28 cellular contexts compared by ENCODE assay signal in genomic region chr5:107223066-107223465, GRCh38.
A peak's percentile ranks its signal among the peaks of the same experiment; 100 is the strongest.
DNase-seq lines count a peak whose midpoint lies in the region; ATAC-seq, FAIRE-seq and TF ChIP-seq lines count a peak whose summit lies in the region.
"Had no signal": no experiment of that assay in that cellular context is flagged by ENCODE, and none has a peak within 500 bp of the region (broad histone marks: within the 10 kb centered on the region; RNA-seq: fewer than 3 reads in every experiment).

No MANE protein-coding gene starts in this region.

- intact Hi-C loops in mammary epithelial cell (cut with micrococcal nuclease) = no loop called here
- intact Hi-C loops in MCF 10A (cut with micrococcal nuclease) = no loop called here

- FAIRE-seq in A549 (lab: Jason Lieb, UNC) = peak; percentile 13
- FAIRE-seq: GM12878, GM12892, GM18507 had no signal

- no peak overlapping the region for H3K4me3 Mint-ChIP-seq in MCF 10A (ENCODE audit: unreplicated experiment)
- no peak overlapping the region for H3K4me3 Mint-ChIP-seq in activated T-helper 17 cell treated with anti-CD3 and anti-CD28 coated beads, Interleukin-2, amount 50 U/mL, for 72 hours
- H3K4me3 Mint-ChIP-seq: CD14-positive monocyte; CD4-positive, alpha-beta memory T cell; CD4-positive, CD25-positive, alpha-beta regulatory T cell; CD8-positive, alpha-beta memory T cell had no signal

- H3K27me3 ChIP-seq in mammary epithelial cell (ENCODE audit: insufficient read depth, low read length) = no peaks in the 10 kb centered on the region
- H3K27me3 ChIP-seq: BE2C, BLaER1 had no signal

- H3K4me1 ChIP-seq in mammary epithelial cell (ENCODE audit: insufficient read depth, low read length) (peaks cover 2% of the 10 kb centered on the region), A549 (peaks cover 11% of the 10 kb centered on the region; the same call in 2 of the 3 replicates)
- H3K4me1 ChIP-seq: BE2C, BLaER1 had no signal

- H3K4me2 ChIP-seq in mammary epithelial cell (ENCODE audit: insufficient read depth, low read depth, low read length) (no peak overlapping the region), A549 (no peak overlapping the region)
- H3K4me2 ChIP-seq: BLaER1 had no signal

- POLR2A ChIA-PET in MCF 10A (lab: Yijun Ruan, JAX) (no interaction called here), A549 (lab: Yijun Ruan, JAX) (no interaction called here)

- H3K27ac ChIP-seq in mammary epithelial cell (ENCODE audit: insufficient read depth, low read depth, low read length) = no peak overlapping the region
- no peak overlapping the region for H3K27ac ChIP-seq in A549
- H3K27ac ChIP-seq: 22Rv1, BLaER1 had no signal

- 58% methylated on average over 2 of the region's 2 CpGs for WGBS in mammary epithelial cell (ENCODE audit: low coverage, missing lambda C conversion rate)
- WGBS in A549 (ENCODE audit: missing lambda C conversion rate) = 42% methylated on average over 2 of the region's 2 CpGs

- dilution Hi-C loops in mammary epithelial cell (cut with HindIII; ENCODE audit: low sequenced_read_pairs) = no loop called here

- H3K36me3 Mint-ChIP-seq in MCF 10A (ENCODE audit: insufficient read depth, unreplicated experiment) = no peaks in the 10 kb centered on the region
- H3K36me3 Mint-ChIP-seq in activated T-helper 17 cell treated with anti-CD3 and anti-CD28 coated beads, Interleukin-2, amount 50 U/mL, for 72 hours (ENCODE audit: low read depth) = no peaks in the 10 kb centered on the region
- H3K36me3 Mint-ChIP-seq: CD14-positive monocyte; CD4-positive, alpha-beta memory T cell; CD4-positive, CD25-positive, alpha-beta regulatory T cell; CD8-positive, alpha-beta memory T cell had no signal

- no peak for TF ChIP-seq EP300 in A549 (IDR thresholded peaks at IDR 0.05)

- H3K9ac ChIP-seq in mammary epithelial cell (ENCODE audit: insufficient read depth, low read length) = no peak overlapping the region
- H3K9ac ChIP-seq: BLaER1 had no signal

- H3K9me3 ChIP-seq in mammary epithelial cell (replicated peaks; ENCODE audit: insufficient read depth, low read length) (no peaks in the 10 kb centered on the region), A549 (no peaks in the 10 kb centered on the region)
- H3K9me3 ChIP-seq: BE2C, BLaER1 had no signal

- TF ChIP-seq POLR2A in A549 (IDR thresholded peaks at IDR 0.05; ENCODE audit: low read length) = no peak

- no peak overlapping the region for H3K27ac Mint-ChIP-seq in MCF 10A (ENCODE audit: low read depth, unreplicated experiment)
- H3K27ac Mint-ChIP-seq in activated T-helper 17 cell treated with anti-CD3 and anti-CD28 coated beads, Interleukin-2, amount 50 U/mL, for 72 hours = no peak overlapping the region
- H3K27ac Mint-ChIP-seq: CD14-positive monocyte; CD4-positive, alpha-beta memory T cell; CD4-positive, CD25-positive, alpha-beta regulatory T cell; CD8-positive, alpha-beta memory T cell had no signal

- no peaks in the 10 kb centered on the region for H3K27me3 Mint-ChIP-seq in MCF 10A (ENCODE audit: insufficient read depth, unreplicated experiment)
- H3K27me3 Mint-ChIP-seq in activated T-helper 17 cell treated with anti-CD3 and anti-CD28 coated beads, Interleukin-2, amount 50 U/mL, for 72 hours = peaks cover 6% of the 10 kb centered on the region
- H3K27me3 Mint-ChIP-seq: CD4-positive, CD25-positive, alpha-beta regulatory T cell had no signal

- no peak for TF ChIP-seq RAD21 in A549 (conservative IDR thresholded peaks at IDR 0.05 in 1 of 2, IDR thresholded peaks at IDR 0.05 in 1 of 2)

- no peaks in the 10 kb centered on the region for H3K36me3 ChIP-seq in mammary epithelial cell (ENCODE audit: insufficient read depth, low read length)
- H3K36me3 ChIP-seq: BE2C, BLaER1 had no signal

- H3K4me1 Mint-ChIP-seq in MCF 10A (ENCODE audit: insufficient read depth, unreplicated experiment) = peaks cover 9% of the 10 kb centered on the region
- H3K4me1 Mint-ChIP-seq in activated T-helper 17 cell treated with anti-CD3 and anti-CD28 coated beads, Interleukin-2, amount 50 U/mL, for 72 hours = no peaks in the 10 kb centered on the region
- H3K4me1 Mint-ChIP-seq: CD14-positive monocyte; CD4-positive, alpha-beta memory T cell; CD4-positive, CD25-positive, alpha-beta regulatory T cell; CD8-positive, alpha-beta memory T cell had no signal

- H4K20me1 ChIP-seq in mammary epithelial cell (ENCODE audit: insufficient read depth, low read length) = no peaks in the 10 kb centered on the region
- H4K20me1 ChIP-seq: BLaER1 had no signal

- H3K4me3 ChIP-seq in mammary epithelial cell (replicated peaks in 1 of 3; ENCODE audit: insufficient read depth in 1 of 3, low read depth in 2 of 3, low read length in 3 of 3) = no peak overlapping the region
- H3K4me3 ChIP-seq in A549 = no peak overlapping the region
- H3K4me3 ChIP-seq in epithelial cell of esophagus (ENCODE audit: low read length) = no peak overlapping the region
- H3K4me3 ChIP-seq: BLaER1, GM12878 had no signal

- BruUV-seq in mammary epithelial cell (replicated peaks; lab: Mats Ljungman, UMichigan) (no TSS peak), MCF 10A (replicated peaks; lab: Mats Ljungman, UMichigan) (no TSS peak)

- TF ChIP-seq CTCF in mammary epithelial cell (conservative IDR thresholded peaks at IDR 0.05 in 1 of 2, IDR thresholded peaks at IDR 0.05 in 1 of 2; ENCODE audit: extremely low read depth in 1 of 2, insufficient read depth in 1 of 2, low read depth in 1 of 2, low read length in 2 of 2) = no peak
- TF ChIP-seq CTCF in MCF 10A (IDR thresholded peaks at IDR 0.05; ENCODE audit: unreplicated experiment) = no peak
- TF ChIP-seq CTCF in A549 (IDR thresholded peaks at IDR 0.05) = no peak
- TF ChIP-seq CTCF in epithelial cell of esophagus (IDR thresholded peaks at IDR 0.05; ENCODE audit: insufficient read depth, low read depth, low read length, missing control alignments) = no peak

- in situ Hi-C loops in mammary epithelial cell (cut with MboI; ENCODE audit: low sequenced_read_pairs in 2 of 2) = no loop called here

- H3K79me2 ChIP-seq in mammary epithelial cell (ENCODE audit: insufficient read depth, low read length) = no peaks in the 10 kb centered on the region

- no peak overlapping the region for H2AFZ ChIP-seq in mammary epithelial cell (ENCODE audit: low read depth, low read length)

- DNase-seq in mammary epithelial cell (peak; percentile 8), MCF 10A (ENCODE audit: unreplicated experiment) (no peak), A549 (ENCODE audit: low read depth in 1 of 2, low spot score in 1 of 2) (no peak), OCI-M1 (lab: John Stamatoyannopoulos, UW) (peak; percentile 8), epithelial cell of esophagus (ENCODE audit: low read depth) (peak; percentile 52)
- DNase-seq: ACHN; BE2C; C1 segment of cervical spinal cord; CD4-positive, alpha-beta memory T cell; CD4-positive, CD25-positive, alpha-beta regulatory T cell; CD8-positive, alpha-beta memory T cell; COR-L47; DMS 273 treated with DMSO at 0.1 percent for 48 hours; DMS153; DMS53; DMS79; DND-41; EL; GDM1 had no signal

- CTCF ChIA-PET in mammary epithelial cell (lab: Charles Lee; ENCODE audit: low non-redundant PET) = no interaction called here
- CTCF ChIA-PET in MCF 10A (lab: Yijun Ruan, JAX) = interaction anchor here (1.5 kb wide), 1 partner anchor 451 kb away, joined by 4 read pairs; no protein-coding TSS in a partner anchor
- CTCF ChIA-PET in A549 (lab: Yijun Ruan, JAX) = no interaction called here

- ATAC-seq in A549 (no peak), GM19023 (IDR thresholded peaks at IDR 0.05; ENCODE audit: unreplicated experiment) (no peak), GM19035 (IDR thresholded peaks at IDR 0.05; ENCODE audit: unreplicated experiment) (no peak)
- no peak for ATAC-seq in activated T-helper 17 cell treated with anti-CD3 and anti-CD28 coated beads, Interleukin-2, amount 50 U/mL, for 72 hours (replicated peaks)
- ATAC-seq: GM12878 had no signal

- H3K9me3 Mint-ChIP-seq in MCF 10A (ENCODE audit: unreplicated experiment) = peaks cover 14% of the 10 kb centered on the region
- no peaks in the 10 kb centered on the region for H3K9me3 Mint-ChIP-seq in activated T-helper 17 cell treated with anti-CD3 and anti-CD28 coated beads, Interleukin-2, amount 50 U/mL, for 72 hours
- H3K9me3 Mint-ChIP-seq: CD8-positive, alpha-beta memory T cell had no signal

TF ChIP-seq in A549, 52 proteins besides CTCF, POLR2A, EP300 and RAD21:
- TF ChIP-seq CHD4 (IDR thresholded peaks at IDR 0.05; ENCODE audit: borderline replicate concordance) (no peak), HOXA7 (CRISPR knock-in tag; IDR thresholded peaks at IDR 0.05) (no peak), SREBF2 (IDR thresholded peaks at IDR 0.05) (no peak), FOXS1 (CRISPR knock-in tag; IDR thresholded peaks at IDR 0.05) (no peak), NR3C1 (IDR thresholded peaks at IDR 0.05) (no peak), ZSCAN20 (CRISPR knock-in tag; IDR thresholded peaks at IDR 0.05) (no peak), RNF2 (IDR thresholded peaks at IDR 0.05; ENCODE audit: borderline replicate concordance, low read depth) (no peak), RCOR1 (IDR thresholded peaks at IDR 0.05; ENCODE audit: low read depth, low read length) (no peak), KDM5A (IDR thresholded peaks at IDR 0.05) (no peak), JUN (IDR thresholded peaks at IDR 0.05) (no peak), MAFK (IDR thresholded peaks at IDR 0.05; ENCODE audit: partially characterized antibody) (no peak), CBX8 (IDR thresholded peaks at IDR 0.05) (no peak), ESRRA (IDR thresholded peaks at IDR 0.05; ENCODE audit: borderline replicate concordance, low read length) (no peak)
- TF ChIP-seq, protein P1, sequence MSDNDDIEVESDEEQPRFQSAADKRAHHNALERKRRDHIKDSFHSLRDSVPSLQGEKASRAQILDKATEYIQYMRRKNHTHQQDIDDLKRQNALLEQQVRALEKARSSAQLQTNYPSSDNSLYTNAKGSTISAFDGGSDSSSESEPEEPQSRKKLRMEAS (IDR thresholded peaks at IDR 0.05) = no peak
- TF ChIP-seq, protein P2, sequence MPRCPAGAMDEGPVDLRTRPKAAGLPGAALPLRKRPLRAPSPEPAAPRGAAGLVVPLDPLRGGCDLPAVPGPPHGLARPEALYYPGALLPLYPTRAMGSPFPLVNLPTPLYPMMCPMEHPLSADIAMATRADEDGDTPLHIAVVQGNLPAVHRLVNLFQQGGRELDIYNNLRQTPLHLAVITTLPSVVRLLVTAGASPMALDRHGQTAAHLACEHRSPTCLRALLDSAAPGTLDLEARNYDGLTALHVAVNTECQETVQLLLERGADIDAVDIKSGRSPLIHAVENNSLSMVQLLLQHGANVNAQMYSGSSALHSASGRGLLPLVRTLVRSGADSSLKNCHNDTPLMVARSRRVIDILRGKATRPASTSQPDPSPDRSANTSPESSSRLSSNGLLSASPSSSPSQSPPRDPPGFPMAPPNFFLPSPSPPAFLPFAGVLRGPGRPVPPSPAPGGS (IDR thresholded peaks at IDR 0.05) = no peak
TF ChIP-seq in A549: peak in this region for 0.

Comparison
In these comparisons a context has a peak if more than half of its experiments do, and no peak if none do; other contexts are left out.
1. DNase-seq: peak in mammary epithelial cell (single experiment), OCI-M1 (single experiment) and epithelial cell of esophagus (single experiment); none in MCF 10A (single experiment) and A549 (0 of 2).